In the genomic region with DNA sequence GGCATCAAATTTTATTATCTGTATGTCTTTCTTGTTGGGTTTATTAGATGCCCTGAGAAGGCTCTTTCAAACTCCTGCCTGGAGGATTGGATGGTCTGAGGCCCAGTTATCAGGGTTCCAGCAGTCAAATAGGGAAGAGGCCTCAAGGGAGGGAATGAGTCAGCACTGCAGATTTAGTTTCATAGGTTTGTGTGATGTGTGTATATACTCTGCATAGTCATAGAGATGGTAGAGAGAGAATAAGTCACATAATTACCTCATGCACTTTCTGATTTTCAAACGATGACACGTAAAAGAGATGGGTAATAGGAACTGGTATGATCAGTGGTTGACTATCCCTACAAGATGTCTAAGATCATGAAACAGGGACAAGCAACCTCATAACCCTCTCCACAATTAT, we compare ENCODE assay signal across 10 cellular contexts.
DNase-seq lines count a peak whose midpoint lies in the region; ATAC-seq and TF ChIP-seq lines count a peak whose summit lies in the region.
"Had no signal": no experiment of that assay in that cellular context is flagged by ENCODE, and none has a peak within 500 bp of the region (broad histone marks: within the 10 kb centered on the region; RNA-seq: fewer than 3 reads in every experiment).

No MANE protein-coding gene starts in this region.

- in situ Hi-C loops in HAP-1 (cut with MboI; ENCODE audit: low sequenced_read_pairs) = no loop called here

- TF ChIP-seq CTCF in esophagus squamous epithelium (IDR thresholded peaks at IDR 0.05) = no peak

- DNase-seq in stimulated activated CD4-positive, alpha-beta T cell treated with anti-CD3 and anti-CD28 coated beads, Interleukin-15, amount 100 ng/mL, for 24 hours = peak; percentile 14
- DNase-seq in stimulated activated CD4-positive, alpha-beta T cell treated with anti-CD3 and anti-CD28 coated beads, Interleukin-4, amount 100 ng/mL, for 1 hour = no peak
- DNase-seq in RKO (ENCODE audit: low spot score) (peak; percentile 69), esophagus squamous epithelium (lab: John Stamatoyannopoulos, UW) (no peak), posterior cingulate gyrus (no peak), HAP-1 (ENCODE audit: low spot score in 2 of 2) (no peak), DMS 273 treated with DMSO at 0.1 percent for 48 hours (lab: John Stamatoyannopoulos, UW) (no peak)
- DNase-seq: DMS79 treated with DMSO at 0.1 percent for 48 hours, stomach had no signal

- H3K4me3 ChIP-seq in esophagus squamous epithelium (no peak overlapping the region), HAP-1 (no peak overlapping the region)
- H3K4me3 ChIP-seq: stomach had no signal

- intact Hi-C loops in esophagus squamous epithelium (cut with DNase I) (no loop called here), posterior cingulate gyrus (cut with DNase I) (no loop called here)

- TF ChIP-seq POLR2A in esophagus squamous epithelium (IDR thresholded peaks at IDR 0.05) = no peak

- WGBS in esophagus squamous epithelium, 2 donors = 70 to 74% methylated on average over 2 of the region's 2 CpGs

- H3K4me1 ChIP-seq in esophagus squamous epithelium = no peaks in the 10 kb centered on the region
- no peaks in the 10 kb centered on the region for H3K4me1 ChIP-seq in HAP-1
- H3K4me1 ChIP-seq: stomach had no signal

- H3K9me3 ChIP-seq in esophagus squamous epithelium (no peaks in the 10 kb centered on the region), HAP-1 (no peaks in the 10 kb centered on the region)
- H3K9me3 ChIP-seq: stomach had no signal

- peak; percentile 99 for ATAC-seq in HG02884 (IDR thresholded peaks at IDR 0.05; ENCODE audit: unreplicated experiment)

- H3K36me3 ChIP-seq in esophagus squamous epithelium (no peaks in the 10 kb centered on the region), HAP-1 (replicated peaks) (no peaks in the 10 kb centered on the region; the same call in 1 of the 2 replicates)
- H3K36me3 ChIP-seq: stomach had no signal

- no peak overlapping the region for H3K27ac ChIP-seq in esophagus squamous epithelium
- H3K27ac ChIP-seq: stomach had no signal

- H3K27me3 ChIP-seq in esophagus squamous epithelium = no peaks in the 10 kb centered on the region
- no peaks in the 10 kb centered on the region for H3K27me3 ChIP-seq in HAP-1 (ENCODE audit: low read depth)
- H3K27me3 ChIP-seq: stomach had no signal

Comparison
In these comparisons a context has a peak if more than half of its experiments do, and no peak if none do; other contexts are left out.
1. DNase-seq: peak in stimulated activated CD4-positive, alpha-beta T cell treated with anti-CD3 and anti-CD28 coated beads, Interleukin-15, amount 100 ng/mL, for 24 hours (single experiment) and RKO (single experiment); none in stimulated activated CD4-positive, alpha-beta T cell treated with anti-CD3 and anti-CD28 coated beads, Interleukin-4, amount 100 ng/mL, for 1 hour (single experiment), esophagus squamous epithelium (single experiment), posterior cingulate gyrus (0 of 10), HAP-1 (0 of 2) and DMS 273 treated with DMSO at 0.1 percent for 48 hours (single experiment).